Comparison of ENCODE assay signal across 16 cellular contexts in genomic region chr7:6157685-6158423, GRCh38.
"Had no signal": no experiment of that assay in that cellular context is flagged by ENCODE, and none has a peak within 500 bp of the region (broad histone marks: within the 10 kb centered on the region; RNA-seq: fewer than 3 reads in every experiment).

No MANE protein-coding gene starts in this region.

- FAIRE-seq: kidney had no signal

- H3K4me1 ChIP-seq: right lobe of liver had no signal

- ATAC-seq: natural killer cell; right lobe of liver; stimulated activated naive CD8-positive, alpha-beta T cell treated with anti-CD3 and anti-CD28 coated beads, Interleukin-15, amount 100 ng/mL, for 72 hours had no signal

- DNase-seq: activated CD4-positive, alpha-beta T cell treated with anti-CD3 and anti-CD28 coated beads, Interleukin-2, amount 50 U/mL, for 48 hours; activated CD4-positive, CD25-positive, alpha-beta regulatory T cell treated with anti-CD3 and anti-CD28 coated beads, Interleukin-2, amount 50 U/mL, for 72 hours; activated effector memory CD4-positive, alpha-beta T cell treated with anti-CD3 and anti-CD28 coated beads, Interleukin-2, amount 50 U/mL, for 16 hours; activated T-cell treated with anti-CD3 and anti-CD28 coated beads, Interleukin-2, amount 50 U/mL, for 48 hours; central memory CD4-positive, alpha-beta T cell; cortex of kidney; effector CD8-positive, alpha-beta T cell; foreskin fibroblast; kidney; left ventricle myocardium inferior; mesendoderm; natural killer cell; right lobe of liver; stimulated activated naive CD8-positive, alpha-beta T cell treated with anti-CD3 and anti-CD28 coated beads, Interleukin-15, amount 100 ng/mL, for 72 hours had no signal

- H3K27me3 ChIP-seq: adrenal gland, right lobe of liver had no signal

- H3K27ac ChIP-seq: adrenal gland, left ventricle myocardium inferior, right lobe of liver, thoracic aorta had no signal

- H3K4me3 ChIP-seq: adrenal gland, left ventricle myocardium inferior, right lobe of liver, thoracic aorta had no signal

- H3K9me3 ChIP-seq: adrenal gland, left ventricle myocardium inferior, right lobe of liver, thoracic aorta had no signal
